15 cellular contexts compared by ENCODE assay signal in genomic region chr7:151367304-151367703, GRCh38. TPM values are rescaled to one million over a fixed set of nuclear protein-coding genes. Genes with fewer than 3 reads are reported as not detected.
A peak's percentile ranks its signal among the peaks of the same experiment; 100 is the strongest.
DNase-seq lines count a peak whose midpoint lies in the region; ATAC-seq and TF ChIP-seq lines count a peak whose summit lies in the region.
"Had no signal": no experiment of that assay in that cellular context is flagged by ENCODE, and none has a peak within 500 bp of the region (broad histone marks: within the 10 kb centered on the region; RNA-seq: fewer than 3 reads in every experiment).

No MANE protein-coding gene starts in this region.

- H3K4me1 ChIP-seq in fibroblast of lung (ENCODE audit: control insufficient read depth, extremely low read depth, insufficient read depth, low read length) = peaks cover 24% of the 10 kb centered on the region
- H3K4me1 ChIP-seq in rectal smooth muscle tissue (ENCODE audit: control insufficient read depth, insufficient read depth, low read length) = peaks cover 17% of the 10 kb centered on the region

- ATAC-seq in T-helper 17 cell = no peak
- ATAC-seq in activated naive CD4-positive, alpha-beta T cell treated with anti-CD3 and anti-CD28 coated beads, Interleukin-2, amount 50 U/mL, for 72 hours = no peak

- peaks cover 17% of the 10 kb centered on the region for H3K4me1 Mint-ChIP-seq in T-helper 17 cell

- no peak overlapping the region for H2AFZ ChIP-seq in fibroblast of lung (ENCODE audit: low read length)

- H3K4me3 ChIP-seq in fibroblast of lung (replicated peaks in 1 of 4; ENCODE audit: control extremely low read depth in 1 of 4, insufficient read depth in 1 of 4, low read depth in 3 of 4, low read length in 4 of 4) (no peak overlapping the region), rectal smooth muscle tissue (ENCODE audit: low read length) (no peak overlapping the region)
- H3K4me3 ChIP-seq: cardiac muscle cell, upper lobe of left lung had no signal

- H3K4me3 Mint-ChIP-seq in T-helper 17 cell = no peak overlapping the region
- H3K4me3 Mint-ChIP-seq: stimulated activated effector memory CD8-positive, alpha-beta T cell treated with anti-CD3 and anti-CD28 coated beads, Interleukin-12 subunit alpha, Interleukin-12 subunit beta, amount 100 ng/mL, for 72 hours had no signal

- peak overlapping the region; percentile 49 for H3K4me2 ChIP-seq in fibroblast of lung (ENCODE audit: extremely low read depth, insufficient read depth, low read length)

- H3K9me3 ChIP-seq in T-helper 17 cell (ENCODE audit: control insufficient read depth, low read length, poor library complexity, severe bottlenecking) (no peaks in the 10 kb centered on the region), fibroblast of lung (ENCODE audit: control insufficient read depth, insufficient read depth, low read depth, low read length) (no peaks in the 10 kb centered on the region)
- H3K9me3 ChIP-seq: Caco-2, upper lobe of left lung had no signal

- no peak for TF ChIP-seq CTCF in fibroblast of lung (conservative IDR thresholded peaks at IDR 0.05 in 1 of 2, IDR thresholded peaks at IDR 0.05 in 1 of 2; ENCODE audit: low read depth in 1 of 2, low read length in 2 of 2)

- peaks cover 4% of the 10 kb centered on the region for H3K36me3 ChIP-seq in fibroblast of lung (ENCODE audit: control insufficient read depth, insufficient read depth, low read length)
- peaks cover 10% of the 10 kb centered on the region for H3K36me3 ChIP-seq in rectal smooth muscle tissue (ENCODE audit: control insufficient read depth, insufficient read depth, low read length)

- peaks cover 11% of the 10 kb centered on the region for H3K36me3 Mint-ChIP-seq in T-helper 17 cell (ENCODE audit: low read depth)
- H3K36me3 Mint-ChIP-seq in activated naive CD4-positive, alpha-beta T cell treated with anti-CD3 and anti-CD28 coated beads, Interleukin-2, amount 50 U/mL, for 72 hours = no peaks in the 10 kb centered on the region

- H3K9me3 Mint-ChIP-seq in activated naive CD4-positive, alpha-beta T cell treated with anti-CD3 and anti-CD28 coated beads, Interleukin-2, amount 50 U/mL, for 72 hours = no peaks in the 10 kb centered on the region
- H3K9me3 Mint-ChIP-seq: stimulated activated effector memory CD8-positive, alpha-beta T cell treated with anti-CD3 and anti-CD28 coated beads, Interleukin-12 subunit alpha, Interleukin-12 subunit beta, amount 100 ng/mL, for 72 hours had no signal

- H3K27ac ChIP-seq in fibroblast of lung (ENCODE audit: insufficient read depth, low read length) (peak overlapping the region; percentile 94), rectal smooth muscle tissue (ENCODE audit: low read depth, low read length) (peak overlapping the region; percentile 34)

- peak overlapping the region; percentile 69 for H3K27ac Mint-ChIP-seq in T-helper 17 cell
- H3K27ac Mint-ChIP-seq in activated naive CD4-positive, alpha-beta T cell treated with anti-CD3 and anti-CD28 coated beads, Interleukin-2, amount 50 U/mL, for 72 hours = no peak overlapping the region
- H3K27ac Mint-ChIP-seq: stimulated activated effector memory CD8-positive, alpha-beta T cell treated with anti-CD3 and anti-CD28 coated beads, Interleukin-12 subunit alpha, Interleukin-12 subunit beta, amount 100 ng/mL, for 72 hours had no signal

- DNase-seq in AG08396 (ENCODE audit: low spot score) (peak; percentile 41), T-helper 17 cell (no peak), fibroblast of lung (ENCODE audit: low read depth in 2 of 2) (peak; percentile 55 to 63), SK-N-DZ (ENCODE audit: low spot score) (no peak), NCI-H1436 treated with DMSO at 0.1 percent for 48 hours (lab: John Stamatoyannopoulos, UW) (no peak), DMS79 treated with DMSO at 0.1 percent for 48 hours (lab: John Stamatoyannopoulos, UW) (no peak)
- DNase-seq in activated naive CD4-positive, alpha-beta T cell treated with anti-CD3 and anti-CD28 coated beads, Interleukin-2, amount 50 U/mL, for 72 hours (ENCODE audit: low spot score in 2 of 2) = no peak
- DNase-seq: Caco-2, NCI-H2171 had no signal

- H3K9ac ChIP-seq in fibroblast of lung (ENCODE audit: insufficient read depth, low read length) (no peak overlapping the region), rectal smooth muscle tissue (ENCODE audit: low read length) (no peak overlapping the region)

- no peaks in the 10 kb centered on the region for H3K79me2 ChIP-seq in fibroblast of lung (ENCODE audit: control insufficient read depth, insufficient read depth, low read length)

- H3K27me3 Mint-ChIP-seq in T-helper 17 cell = no peaks in the 10 kb centered on the region

- no peaks in the 10 kb centered on the region for H3K27me3 ChIP-seq in fibroblast of lung (ENCODE audit: control insufficient read depth, insufficient read depth, low read length)
- no peaks in the 10 kb centered on the region for H3K27me3 ChIP-seq in rectal smooth muscle tissue (ENCODE audit: control insufficient read depth, insufficient read depth, low read length)
- H3K27me3 ChIP-seq: cardiac muscle cell, upper lobe of left lung had no signal

- no peaks in the 10 kb centered on the region for H4K20me1 ChIP-seq in fibroblast of lung (ENCODE audit: control insufficient read depth, extremely low read depth, insufficient read depth, low read length)

RNA-seq across cellular contexts. Expression of gene NUB1, which starts 25.7 kb away (rescaled TPM):
- total RNA-seq in T-helper 17 cell (10 to 100 TPM; 71.9 to 87.2 TPM), fibroblast of lung (42.9 and 44.4 TPM in 2 replicates)
- polyA plus RNA-seq in fibroblast of lung = 59.4 and 77.7 TPM in 2 replicates
- 43.6 and 54.4 TPM in 2 replicates for polyA plus RNA-seq in fibroblast of lung (2012)
- polyA minus RNA-seq in fibroblast of lung (ENCODE audit: low replicate concordance) = 21.0 and 25.3 TPM in 2 replicates
- 56.2 and 59.4 TPM in 2 replicates for polyA plus RNA-seq in SK-N-DZ (2014; cell fraction: cytosol; rRNA removed)
- 45.9 and 61.1 TPM in 2 replicates for polyA plus RNA-seq in SK-N-DZ (2014; cell fraction: nucleus; rRNA removed)
- total RNA-seq in activated naive CD4-positive, alpha-beta T cell treated with anti-CD3 and anti-CD28 coated beads, Interleukin-2, amount 50 U/mL, for 72 hours = 100 to 1,000 TPM in 1 of 2 donors, 10 to 100 TPM in 1; 46.1 to 102 TPM

RNA-seq across cellular contexts. Expression of gene WDR86, which starts 42.5 kb away (rescaled TPM):
- 10 to 100 TPM in 1 of 2 donors, 1 to 10 TPM in 1; 9.7 to 24.4 TPM for total RNA-seq in T-helper 17 cell
- 0.33 and 1.0 TPM in 2 replicates for total RNA-seq in fibroblast of lung
- not detected in 2 replicates for polyA plus RNA-seq in fibroblast of lung
- not detected in 2 replicates for polyA plus RNA-seq in fibroblast of lung (2012)
- polyA minus RNA-seq in fibroblast of lung (ENCODE audit: low replicate concordance) = not detected in 2 replicates
- polyA plus RNA-seq in SK-N-DZ (2014; cell fraction: cytosol; rRNA removed) = 28.1 and 31.1 TPM in 2 replicates
- polyA plus RNA-seq in SK-N-DZ (2014; cell fraction: nucleus; rRNA removed) = 129 TPM in 2 replicates
- total RNA-seq in activated naive CD4-positive, alpha-beta T cell treated with anti-CD3 and anti-CD28 coated beads, Interleukin-2, amount 50 U/mL, for 72 hours = not detected
- total RNA-seq: lung microvascular endothelial cell; T-helper 2 cell treated with Interferon-gamma antibody and Interleukin-4, amounts not matched to agents 100 ng/mL and 5 ng/mL, for 36 hours had no signal

Comparison
In these comparisons a context has a peak if more than half of its experiments do, and no peak if none do; other contexts are left out.
1. DNase-seq: peak in AG08396 (single experiment) and fibroblast of lung (2 of 2); none in T-helper 17 cell (0 of 3), SK-N-DZ (single experiment), NCI-H1436 treated with DMSO at 0.1 percent for 48 hours (single experiment), activated naive CD4-positive, alpha-beta T cell treated with anti-CD3 and anti-CD28 coated beads, Interleukin-2, amount 50 U/mL, for 72 hours (0 of 2) and DMS79 treated with DMSO at 0.1 percent for 48 hours (single experiment).